In the genomic region with DNA sequence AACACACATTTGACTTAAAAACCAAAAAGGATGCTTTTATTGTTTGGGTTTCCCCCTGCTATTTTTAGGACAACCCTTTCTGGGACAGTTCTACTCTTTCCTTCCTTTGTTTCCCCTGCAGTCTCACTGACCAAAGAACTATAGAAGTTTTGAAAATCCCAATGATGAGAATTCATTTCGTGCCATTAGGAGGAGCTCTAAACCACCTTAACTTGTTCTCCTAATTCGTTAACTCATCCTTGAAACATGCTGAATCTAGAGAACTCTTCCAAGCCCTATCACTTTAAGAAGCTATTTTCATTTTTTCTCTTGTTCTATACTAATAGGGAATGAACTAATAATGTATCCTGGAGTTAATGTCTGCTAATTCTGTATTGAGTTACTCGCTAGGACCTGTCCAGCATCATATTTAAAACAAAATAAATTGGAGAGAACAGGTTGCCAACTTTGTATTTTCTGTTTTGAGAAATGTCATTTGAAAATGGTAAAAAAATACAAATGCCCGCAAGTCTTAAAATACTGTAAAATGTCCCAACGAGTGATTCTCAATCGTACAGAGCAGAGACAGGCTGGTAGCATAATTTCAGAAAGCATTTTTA, we compare ENCODE assay signal across 8 cellular contexts.
A peak's percentile ranks its signal among the peaks of the same experiment; 100 is the strongest.
DNase-seq lines count a peak whose midpoint lies in the region.

No MANE protein-coding gene starts in this region.

- no CpG with 5 or more reads among the region's 6 CpGs for WGBS in neuronal stem cell (ENCODE audit: extremely low coverage in 2 of 2, insufficient read length in 2 of 2, insufficient replicate concordance in 1 of 2), 2 donors

- no peaks in the 10 kb centered on the region for H3K4me1 ChIP-seq in neuronal stem cell (ENCODE audit: control insufficient read depth in 2 of 2, insufficient read depth in 1 of 2, low read depth in 1 of 2, low read length in 2 of 2)

- H3K36me3 ChIP-seq in neuronal stem cell (replicated peaks in 1 of 2; ENCODE audit: control insufficient read depth in 2 of 2, insufficient read depth in 2 of 2, low read length in 2 of 2): peaks cover 5 to 49% of the 10 kb centered on the region in 2 donors

- H3K4me3 ChIP-seq in neuronal stem cell (ENCODE audit: low read length in 2 of 2): no peak overlapping the region

- H3K9me3 ChIP-seq in neuronal stem cell (replicated peaks in 1 of 2; ENCODE audit: control insufficient read depth in 2 of 2, insufficient read depth in 1 of 2, low read depth in 1 of 2, low read length in 2 of 2): no peaks in the 10 kb centered on the region

- H2BK15ac ChIP-seq in neuronal stem cell (ENCODE audit: low read length): no peak overlapping the region

- H2BK5ac ChIP-seq in neuronal stem cell (ENCODE audit: low read length): no peak overlapping the region

- no peak overlapping the region for H3K9ac ChIP-seq in neuronal stem cell (ENCODE audit: low read depth, low read length, poor library complexity)

- no peak overlapping the region for H3K18ac ChIP-seq in neuronal stem cell (ENCODE audit: low read length)

- H4K91ac ChIP-seq in neuronal stem cell (ENCODE audit: low read depth, low read length, poor library complexity): no peak overlapping the region

- H3K27ac ChIP-seq in neuronal stem cell (replicated peaks; ENCODE audit: low read length): no peak overlapping the region

- no peaks in the 10 kb centered on the region for H3K27me3 ChIP-seq in neuronal stem cell (ENCODE audit: control insufficient read depth in 3 of 3, insufficient read depth in 3 of 3, low read depth in 1 of 3, low read length in 3 of 3)

- no peak overlapping the region for H3K4ac ChIP-seq in neuronal stem cell (ENCODE audit: low read length)

- H2BK120ac ChIP-seq in neuronal stem cell (ENCODE audit: low read depth, low read length): no peak overlapping the region

- H3K23ac ChIP-seq in neuronal stem cell (ENCODE audit: low read depth, low read length, poor library complexity): no peak overlapping the region

- peak; percentile 72 for DNase-seq in ELR (ENCODE audit: low read depth)
- peak; percentile 39 for DNase-seq in KG1 (lab: John Stamatoyannopoulos, UW)
- DNase-seq in SKM-1 (lab: John Stamatoyannopoulos, UW; ENCODE audit: unreplicated experiment): peak; percentile 50
- DNase-seq in fibroblast of peridontal ligament (ENCODE audit: extremely low read depth): peak; percentile 82
- peak; percentile 35 for DNase-seq in neuronal stem cell (ENCODE audit: low spot score)
- DNase-seq in activated CD4-positive, CD25-positive, alpha-beta regulatory T cell treated with anti-CD3 and anti-CD28 coated beads, Interleukin-2, amount 50 U/mL, for 72 hours: no peak
- DNase-seq in T1000 (lab: John Stamatoyannopoulos, UW): no peak
- DNase-seq in AG08396 (ENCODE audit: low spot score): no peak

- no peak overlapping the region for H2AK5ac ChIP-seq in neuronal stem cell (ENCODE audit: low read depth, low read length)

- H2BK12ac ChIP-seq in neuronal stem cell (ENCODE audit: low read length): no peak overlapping the region

- no peak overlapping the region for H4K8ac ChIP-seq in neuronal stem cell (ENCODE audit: low read depth, low read length)

- no peak overlapping the region for H3K4me2 ChIP-seq in neuronal stem cell (ENCODE audit: insufficient read depth, low read length, poor library complexity, severe bottlenecking)

- no peak overlapping the region for H2AFZ ChIP-seq in neuronal stem cell (ENCODE audit: low read length)

- H3K79me1 ChIP-seq in neuronal stem cell (ENCODE audit: low read depth, low read length): no peaks in the 10 kb centered on the region

- H3K14ac ChIP-seq in neuronal stem cell (ENCODE audit: low read length): no peak overlapping the region

Comparison
In these comparisons a context has a peak if more than half of its experiments do, and no peak if none do; other contexts are left out.
1. DNase-seq: peak in ELR (single experiment), KG1 (single experiment), SKM-1 (single experiment), fibroblast of peridontal ligament (single experiment) and neuronal stem cell (single experiment); none in activated CD4-positive, CD25-positive, alpha-beta regulatory T cell treated with anti-CD3 and anti-CD28 coated beads, Interleukin-2, amount 50 U/mL, for 72 hours (single experiment), T1000 (single experiment) and AG08396 (single experiment).